Comparison of ENCODE assay signal across 2 cellular contexts in the genomic region with DNA sequence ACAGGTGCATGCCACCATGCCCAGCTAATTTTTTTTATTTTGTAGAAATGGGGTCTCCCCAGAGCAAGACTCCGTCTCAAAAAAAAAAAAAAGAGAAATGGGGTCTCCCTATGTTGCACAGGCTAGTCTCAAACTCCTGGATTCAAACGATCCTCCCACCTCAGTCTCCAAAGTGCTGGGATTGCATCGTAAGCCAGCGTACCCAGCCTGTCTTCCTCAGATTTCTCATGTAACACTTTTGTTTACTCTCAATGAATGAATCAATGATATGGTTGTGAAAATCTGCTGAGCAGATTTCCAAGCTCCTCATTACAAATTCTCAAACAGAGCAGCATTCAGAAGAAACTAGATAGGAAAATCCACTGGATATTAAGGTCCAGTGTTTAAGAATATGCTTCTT.
TF ChIP-seq lines count a peak whose summit lies in the region.

No MANE protein-coding gene starts in this region.

TF ChIP-seq in GM23338, 12 proteins besides CTCF, POLR2A, EP300 and RAD21 (continued from another document):
- TF ChIP-seq, protein P1, sequence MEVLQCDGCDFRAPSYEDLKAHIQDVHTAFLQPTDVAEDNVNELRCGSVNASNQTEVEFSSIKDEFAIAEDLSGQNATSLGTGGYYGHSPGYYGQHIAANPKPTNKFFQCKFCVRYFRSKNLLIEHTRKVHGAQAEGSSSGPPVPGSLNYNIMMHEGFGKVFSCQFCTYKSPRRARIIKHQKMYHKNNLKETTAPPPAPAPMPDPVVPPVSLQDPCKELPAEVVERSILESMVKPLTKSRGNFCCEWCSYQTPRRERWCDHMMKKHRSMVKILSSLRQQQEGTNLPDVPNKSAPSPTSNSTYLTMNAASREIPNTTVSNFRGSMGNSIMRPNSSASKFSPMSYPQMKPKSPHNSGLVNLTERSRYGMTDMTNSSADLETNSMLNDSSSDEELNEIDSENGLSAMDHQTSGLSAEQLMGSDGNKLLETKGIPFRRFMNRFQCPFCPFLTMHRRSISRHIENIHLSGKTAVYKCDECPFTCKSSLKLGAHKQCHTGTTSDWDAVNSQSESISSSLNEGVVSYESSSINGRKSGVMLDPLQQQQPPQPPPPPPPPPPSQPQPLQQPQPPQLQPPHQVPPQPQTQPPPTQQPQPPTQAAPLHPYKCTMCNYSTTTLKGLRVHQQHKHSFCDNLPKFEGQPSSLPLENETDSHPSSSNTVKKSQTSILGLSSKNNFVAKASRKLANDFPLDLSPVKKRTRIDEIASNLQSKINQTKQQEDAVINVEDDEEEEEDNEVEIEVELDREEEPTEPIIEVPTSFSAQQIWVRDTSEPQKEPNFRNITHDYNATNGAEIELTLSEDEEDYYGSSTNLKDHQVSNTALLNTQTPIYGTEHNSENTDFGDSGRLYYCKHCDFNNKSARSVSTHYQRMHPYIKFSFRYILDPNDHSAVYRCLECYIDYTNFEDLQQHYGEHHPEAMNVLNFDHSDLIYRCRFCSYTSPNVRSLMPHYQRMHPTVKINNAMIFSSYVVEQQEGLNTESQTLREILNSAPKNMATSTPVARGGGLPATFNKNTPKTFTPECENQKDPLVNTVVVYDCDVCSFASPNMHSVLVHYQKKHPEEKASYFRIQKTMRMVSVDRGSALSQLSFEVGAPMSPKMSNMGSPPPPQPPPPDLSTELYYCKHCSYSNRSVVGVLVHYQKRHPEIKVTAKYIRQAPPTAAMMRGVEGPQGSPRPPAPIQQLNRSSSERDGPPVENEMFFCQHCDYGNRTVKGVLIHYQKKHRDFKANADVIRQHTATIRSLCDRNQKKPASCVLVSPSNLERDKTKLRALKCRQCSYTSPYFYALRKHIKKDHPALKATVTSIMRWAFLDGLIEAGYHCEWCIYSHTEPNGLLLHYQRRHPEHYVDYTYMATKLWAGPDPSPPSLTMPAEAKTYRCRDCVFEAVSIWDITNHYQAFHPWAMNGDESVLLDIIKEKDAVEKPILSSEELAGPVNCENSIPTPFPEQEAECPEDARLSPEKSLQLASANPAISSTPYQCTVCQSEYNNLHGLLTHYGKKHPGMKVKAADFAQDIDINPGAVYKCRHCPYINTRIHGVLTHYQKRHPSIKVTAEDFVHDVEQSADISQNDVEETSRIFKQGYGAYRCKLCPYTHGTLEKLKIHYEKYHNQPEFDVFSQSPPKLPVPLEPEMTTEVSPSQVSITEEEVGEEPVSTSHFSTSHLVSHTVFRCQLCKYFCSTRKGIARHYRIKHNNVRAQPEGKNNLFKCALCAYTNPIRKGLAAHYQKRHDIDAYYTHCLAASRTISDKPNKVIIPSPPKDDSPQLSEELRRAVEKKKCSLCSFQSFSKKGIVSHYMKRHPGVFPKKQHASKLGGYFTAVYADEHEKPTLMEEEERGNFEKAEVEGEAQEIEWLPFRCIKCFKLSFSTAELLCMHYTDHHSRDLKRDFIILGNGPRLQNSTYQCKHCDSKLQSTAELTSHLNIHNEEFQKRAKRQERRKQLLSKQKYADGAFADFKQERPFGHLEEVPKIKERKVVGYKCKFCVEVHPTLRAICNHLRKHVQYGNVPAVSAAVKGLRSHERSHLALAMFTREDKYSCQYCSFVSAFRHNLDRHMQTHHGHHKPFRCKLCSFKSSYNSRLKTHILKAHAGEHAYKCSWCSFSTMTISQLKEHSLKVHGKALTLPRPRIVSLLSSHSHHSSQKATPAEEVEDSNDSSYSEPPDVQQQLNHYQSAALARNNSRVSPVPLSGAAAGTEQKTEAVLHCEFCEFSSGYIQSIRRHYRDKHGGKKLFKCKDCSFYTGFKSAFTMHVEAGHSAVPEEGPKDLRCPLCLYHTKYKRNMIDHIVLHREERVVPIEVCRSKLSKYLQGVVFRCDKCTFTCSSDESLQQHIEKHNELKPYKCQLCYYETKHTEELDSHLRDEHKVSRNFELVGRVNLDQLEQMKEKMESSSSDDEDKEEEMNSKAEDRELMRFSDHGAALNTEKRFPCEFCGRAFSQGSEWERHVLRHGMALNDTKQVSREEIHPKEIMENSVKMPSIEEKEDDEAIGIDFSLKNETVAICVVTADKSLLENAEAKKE (CRISPR knock-in tag; IDR thresholded peaks at IDR 0.05) = no peak
- TF ChIP-seq, protein P2, sequence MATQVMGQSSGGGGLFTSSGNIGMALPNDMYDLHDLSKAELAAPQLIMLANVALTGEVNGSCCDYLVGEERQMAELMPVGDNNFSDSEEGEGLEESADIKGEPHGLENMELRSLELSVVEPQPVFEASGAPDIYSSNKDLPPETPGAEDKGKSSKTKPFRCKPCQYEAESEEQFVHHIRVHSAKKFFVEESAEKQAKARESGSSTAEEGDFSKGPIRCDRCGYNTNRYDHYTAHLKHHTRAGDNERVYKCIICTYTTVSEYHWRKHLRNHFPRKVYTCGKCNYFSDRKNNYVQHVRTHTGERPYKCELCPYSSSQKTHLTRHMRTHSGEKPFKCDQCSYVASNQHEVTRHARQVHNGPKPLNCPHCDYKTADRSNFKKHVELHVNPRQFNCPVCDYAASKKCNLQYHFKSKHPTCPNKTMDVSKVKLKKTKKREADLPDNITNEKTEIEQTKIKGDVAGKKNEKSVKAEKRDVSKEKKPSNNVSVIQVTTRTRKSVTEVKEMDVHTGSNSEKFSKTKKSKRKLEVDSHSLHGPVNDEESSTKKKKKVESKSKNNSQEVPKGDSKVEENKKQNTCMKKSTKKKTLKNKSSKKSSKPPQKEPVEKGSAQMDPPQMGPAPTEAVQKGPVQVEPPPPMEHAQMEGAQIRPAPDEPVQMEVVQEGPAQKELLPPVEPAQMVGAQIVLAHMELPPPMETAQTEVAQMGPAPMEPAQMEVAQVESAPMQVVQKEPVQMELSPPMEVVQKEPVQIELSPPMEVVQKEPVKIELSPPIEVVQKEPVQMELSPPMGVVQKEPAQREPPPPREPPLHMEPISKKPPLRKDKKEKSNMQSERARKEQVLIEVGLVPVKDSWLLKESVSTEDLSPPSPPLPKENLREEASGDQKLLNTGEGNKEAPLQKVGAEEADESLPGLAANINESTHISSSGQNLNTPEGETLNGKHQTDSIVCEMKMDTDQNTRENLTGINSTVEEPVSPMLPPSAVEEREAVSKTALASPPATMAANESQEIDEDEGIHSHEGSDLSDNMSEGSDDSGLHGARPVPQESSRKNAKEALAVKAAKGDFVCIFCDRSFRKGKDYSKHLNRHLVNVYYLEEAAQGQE (IDR thresholded peaks at IDR 0.05; ENCODE audit: unreplicated experiment) = no peak
- TF ChIP-seq, protein P3, sequence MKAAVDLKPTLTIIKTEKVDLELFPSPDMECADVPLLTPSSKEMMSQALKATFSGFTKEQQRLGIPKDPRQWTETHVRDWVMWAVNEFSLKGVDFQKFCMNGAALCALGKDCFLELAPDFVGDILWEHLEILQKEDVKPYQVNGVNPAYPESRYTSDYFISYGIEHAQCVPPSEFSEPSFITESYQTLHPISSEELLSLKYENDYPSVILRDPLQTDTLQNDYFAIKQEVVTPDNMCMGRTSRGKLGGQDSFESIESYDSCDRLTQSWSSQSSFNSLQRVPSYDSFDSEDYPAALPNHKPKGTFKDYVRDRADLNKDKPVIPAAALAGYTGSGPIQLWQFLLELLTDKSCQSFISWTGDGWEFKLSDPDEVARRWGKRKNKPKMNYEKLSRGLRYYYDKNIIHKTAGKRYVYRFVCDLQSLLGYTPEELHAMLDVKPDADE (IDR thresholded peaks at IDR 0.05) = no peak
- TF ChIP-seq CREB1 (CRISPR knock-in tag; IDR thresholded peaks at IDR 0.05; ENCODE audit: low read depth) (no peak), STAT1 (IDR thresholded peaks at IDR 0.05; ENCODE audit: unreplicated experiment) (no peak), EZH2 (IDR thresholded peaks at IDR 0.05; ENCODE audit: low read depth, unreplicated experiment) (no peak)
TF ChIP-seq in GM23338: peak in this region for 0.

TF ChIP-seq in HEK293T, 16 proteins besides CTCF, POLR2A, EP300 and RAD21 (continued from another document):
- TF ChIP-seq, protein P4, sequence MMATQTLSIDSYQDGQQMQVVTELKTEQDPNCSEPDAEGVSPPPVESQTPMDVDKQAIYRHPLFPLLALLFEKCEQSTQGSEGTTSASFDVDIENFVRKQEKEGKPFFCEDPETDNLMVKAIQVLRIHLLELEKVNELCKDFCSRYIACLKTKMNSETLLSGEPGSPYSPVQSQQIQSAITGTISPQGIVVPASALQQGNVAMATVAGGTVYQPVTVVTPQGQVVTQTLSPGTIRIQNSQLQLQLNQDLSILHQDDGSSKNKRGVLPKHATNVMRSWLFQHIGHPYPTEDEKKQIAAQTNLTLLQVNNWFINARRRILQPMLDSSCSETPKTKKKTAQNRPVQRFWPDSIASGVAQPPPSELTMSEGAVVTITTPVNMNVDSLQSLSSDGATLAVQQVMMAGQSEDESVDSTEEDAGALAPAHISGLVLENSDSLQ (IDR thresholded peaks at IDR 0.05) = no peak
- no peak for TF ChIP-seq FOXK2 (IDR thresholded peaks at IDR 0.05)
- TF ChIP-seq HDGF (IDR thresholded peaks at IDR 0.05; ENCODE audit: borderline replicate concordance) = no peak
- no peak for TF ChIP-seq TARDBP (IDR thresholded peaks at IDR 0.05)
- no peak for TF ChIP-seq ZNF384 (IDR thresholded peaks at IDR 0.05)
- TF ChIP-seq CTBP1 (IDR thresholded peaks at IDR 0.05; ENCODE audit: borderline replicate concordance) = no peak
- TF ChIP-seq SP1 (IDR thresholded peaks at IDR 0.05) = no peak
